ENCODE assay signal across 1 cellular context in the genomic region with DNA sequence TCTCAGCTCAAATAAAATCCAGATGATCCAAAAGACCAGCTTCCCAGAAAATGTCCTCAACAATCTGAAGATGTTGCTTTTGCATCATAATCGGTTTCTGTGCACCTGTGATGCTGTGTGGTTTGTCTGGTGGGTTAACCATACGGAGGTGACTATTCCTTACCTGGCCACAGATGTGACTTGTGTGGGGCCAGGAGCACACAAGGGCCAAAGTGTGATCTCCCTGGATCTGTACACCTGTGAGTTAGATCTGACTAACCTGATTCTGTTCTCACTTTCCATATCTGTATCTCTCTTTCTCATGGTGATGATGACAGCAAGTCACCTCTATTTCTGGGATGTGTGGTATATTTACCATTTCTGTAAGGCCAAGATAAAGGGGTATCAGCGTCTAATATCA.
TF ChIP-seq lines count a peak whose summit lies in the region.

No MANE protein-coding gene starts in this region.

TF ChIP-seq in HepG2, 621 proteins besides CTCF, POLR2A, EP300 and RAD21:
- no peak for TF ChIP-seq ZNF703 (CRISPR knock-in tag; IDR thresholded peaks at IDR 0.05; ENCODE audit: borderline replicate concordance)
- no peak for TF ChIP-seq ZNF44 (CRISPR knock-in tag; IDR thresholded peaks at IDR 0.05)
- no peak for TF ChIP-seq CHD4 (IDR thresholded peaks at IDR 0.05; ENCODE audit: borderline replicate concordance, low read length)
- TF ChIP-seq SMAD3 (CRISPR knock-in tag; IDR thresholded peaks at IDR 0.05) = no peak
- TF ChIP-seq NR2C2 (CRISPR knock-in tag; IDR thresholded peaks at IDR 0.05; ENCODE audit: borderline replicate concordance) = no peak
- TF ChIP-seq, protein P1, sequence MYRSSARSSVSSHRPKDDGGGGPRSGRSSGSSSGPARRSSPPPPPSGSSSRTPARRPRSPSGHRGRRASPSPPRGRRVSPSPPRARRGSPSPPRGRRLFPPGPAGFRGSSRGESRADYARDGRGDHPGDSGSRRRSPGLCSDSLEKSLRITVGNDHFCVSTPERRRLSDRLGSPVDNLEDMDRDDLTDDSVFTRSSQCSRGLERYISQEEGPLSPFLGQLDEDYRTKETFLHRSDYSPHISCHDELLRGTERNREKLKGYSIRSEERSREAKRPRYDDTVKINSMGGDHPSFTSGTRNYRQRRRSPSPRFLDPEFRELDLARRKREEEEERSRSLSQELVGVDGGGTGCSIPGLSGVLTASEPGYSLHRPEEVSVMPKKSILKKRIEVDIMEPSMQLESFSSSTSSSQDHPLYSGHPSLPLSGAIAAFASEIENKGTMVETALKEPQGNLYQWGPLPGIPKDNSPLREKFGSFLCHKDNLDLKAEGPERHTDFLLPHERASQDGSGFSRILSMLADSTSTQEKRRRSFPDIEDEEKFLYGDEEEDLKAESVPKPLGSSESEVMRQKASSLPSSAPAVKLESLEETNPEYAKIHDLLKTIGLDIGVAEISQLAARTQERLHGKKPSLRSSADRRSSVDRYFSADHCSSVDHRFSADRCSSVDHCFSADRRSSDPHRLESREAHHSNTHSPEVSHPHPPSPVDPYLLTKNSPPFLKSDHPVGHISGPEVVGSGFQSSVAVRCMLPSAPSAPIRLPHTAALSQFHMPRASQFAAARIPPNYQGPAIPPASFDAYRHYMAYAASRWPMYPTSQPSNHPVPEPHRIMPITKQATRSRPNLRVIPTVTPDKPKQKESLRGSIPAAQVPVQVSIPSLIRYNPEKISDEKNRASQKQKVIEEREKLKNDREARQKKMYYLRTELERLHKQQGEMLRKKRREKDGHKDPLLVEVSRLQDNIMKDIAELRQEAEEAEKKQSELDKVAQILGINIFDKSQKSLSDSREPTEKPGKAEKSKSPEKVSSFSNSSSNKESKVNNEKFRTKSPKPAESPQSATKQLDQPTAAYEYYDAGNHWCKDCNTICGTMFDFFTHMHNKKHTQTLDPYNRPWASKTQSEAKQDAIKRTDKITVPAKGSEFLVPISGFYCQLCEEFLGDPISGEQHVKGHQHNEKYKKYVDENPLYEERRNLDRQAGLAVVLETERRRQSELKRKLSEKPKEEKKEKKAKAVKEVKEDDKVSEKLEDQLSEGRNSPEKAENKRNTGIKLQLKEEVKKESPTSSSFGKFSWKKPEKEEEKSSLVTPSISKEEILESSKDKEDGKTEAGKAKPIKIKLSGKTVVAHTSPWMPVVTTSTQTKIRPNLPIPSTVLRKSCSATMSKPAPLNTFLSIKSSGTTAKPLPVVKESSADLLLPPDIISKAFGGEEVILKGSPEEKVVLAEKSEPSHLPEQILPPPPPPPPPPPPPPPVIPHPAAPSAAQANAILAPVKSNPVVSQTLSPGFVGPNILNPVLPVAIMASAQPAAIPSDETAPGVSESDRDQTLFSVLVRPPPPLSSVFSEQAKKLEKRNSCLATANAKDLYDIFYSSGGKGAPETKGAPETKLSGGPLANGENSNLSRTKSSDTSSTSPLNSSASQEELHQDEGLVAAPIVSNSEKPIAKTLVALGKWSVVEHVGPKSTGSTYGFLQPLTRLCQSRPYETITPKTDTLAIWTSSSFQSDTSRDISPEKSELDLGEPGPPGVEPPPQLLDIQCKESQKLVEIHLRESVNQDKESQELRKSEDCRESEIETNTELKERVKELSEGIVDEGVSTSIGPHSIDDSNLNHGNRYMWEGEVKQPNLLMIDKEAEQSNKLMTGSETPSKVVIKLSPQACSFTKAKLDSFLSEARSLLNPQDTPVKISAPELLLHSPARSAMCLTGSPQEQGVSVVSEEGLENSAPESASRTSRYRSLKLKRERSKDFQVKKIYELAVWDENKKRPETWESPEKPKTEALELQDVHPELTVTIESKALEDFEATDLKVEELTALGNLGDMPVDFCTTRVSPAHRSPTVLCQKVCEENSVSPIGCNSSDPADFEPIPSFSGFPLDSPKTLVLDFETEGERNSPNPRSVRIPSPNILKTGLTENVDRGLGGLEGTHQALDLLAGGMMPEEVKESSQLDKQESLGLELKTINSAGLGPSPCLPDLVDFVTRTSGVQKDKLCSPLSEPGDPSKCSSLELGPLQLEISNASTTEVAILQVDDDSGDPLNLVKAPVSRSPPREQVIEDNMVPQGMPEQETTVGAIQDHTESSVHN (CRISPR knock-in tag; IDR thresholded peaks at IDR 0.05) = no peak
- TF ChIP-seq ZNF850 (CRISPR knock-in tag; conservative IDR thresholded peaks at IDR 0.05) = no peak
- TF ChIP-seq ZNF441 (CRISPR knock-in tag; IDR thresholded peaks at IDR 0.05; ENCODE audit: borderline replicate concordance) = no peak
- no peak for TF ChIP-seq SOX5 (CRISPR knock-in tag; IDR thresholded peaks at IDR 0.05; ENCODE audit: borderline replicate concordance)
- no peak for TF ChIP-seq ARHGAP35 (CRISPR knock-in tag; IDR thresholded peaks at IDR 0.05; ENCODE audit: borderline replicate concordance)
- no peak for TF ChIP-seq RORA (CRISPR knock-in tag; IDR thresholded peaks at IDR 0.05)
- no peak for TF ChIP-seq RFXANK (CRISPR knock-in tag; IDR thresholded peaks at IDR 0.05)
- TF ChIP-seq, protein P2, sequence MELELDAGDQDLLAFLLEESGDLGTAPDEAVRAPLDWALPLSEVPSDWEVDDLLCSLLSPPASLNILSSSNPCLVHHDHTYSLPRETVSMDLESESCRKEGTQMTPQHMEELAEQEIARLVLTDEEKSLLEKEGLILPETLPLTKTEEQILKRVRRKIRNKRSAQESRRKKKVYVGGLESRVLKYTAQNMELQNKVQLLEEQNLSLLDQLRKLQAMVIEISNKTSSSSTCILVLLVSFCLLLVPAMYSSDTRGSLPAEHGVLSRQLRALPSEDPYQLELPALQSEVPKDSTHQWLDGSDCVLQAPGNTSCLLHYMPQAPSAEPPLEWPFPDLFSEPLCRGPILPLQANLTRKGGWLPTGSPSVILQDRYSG (CRISPR knock-in tag; IDR thresholded peaks at IDR 0.05) = no peak
- TF ChIP-seq, protein P3, sequence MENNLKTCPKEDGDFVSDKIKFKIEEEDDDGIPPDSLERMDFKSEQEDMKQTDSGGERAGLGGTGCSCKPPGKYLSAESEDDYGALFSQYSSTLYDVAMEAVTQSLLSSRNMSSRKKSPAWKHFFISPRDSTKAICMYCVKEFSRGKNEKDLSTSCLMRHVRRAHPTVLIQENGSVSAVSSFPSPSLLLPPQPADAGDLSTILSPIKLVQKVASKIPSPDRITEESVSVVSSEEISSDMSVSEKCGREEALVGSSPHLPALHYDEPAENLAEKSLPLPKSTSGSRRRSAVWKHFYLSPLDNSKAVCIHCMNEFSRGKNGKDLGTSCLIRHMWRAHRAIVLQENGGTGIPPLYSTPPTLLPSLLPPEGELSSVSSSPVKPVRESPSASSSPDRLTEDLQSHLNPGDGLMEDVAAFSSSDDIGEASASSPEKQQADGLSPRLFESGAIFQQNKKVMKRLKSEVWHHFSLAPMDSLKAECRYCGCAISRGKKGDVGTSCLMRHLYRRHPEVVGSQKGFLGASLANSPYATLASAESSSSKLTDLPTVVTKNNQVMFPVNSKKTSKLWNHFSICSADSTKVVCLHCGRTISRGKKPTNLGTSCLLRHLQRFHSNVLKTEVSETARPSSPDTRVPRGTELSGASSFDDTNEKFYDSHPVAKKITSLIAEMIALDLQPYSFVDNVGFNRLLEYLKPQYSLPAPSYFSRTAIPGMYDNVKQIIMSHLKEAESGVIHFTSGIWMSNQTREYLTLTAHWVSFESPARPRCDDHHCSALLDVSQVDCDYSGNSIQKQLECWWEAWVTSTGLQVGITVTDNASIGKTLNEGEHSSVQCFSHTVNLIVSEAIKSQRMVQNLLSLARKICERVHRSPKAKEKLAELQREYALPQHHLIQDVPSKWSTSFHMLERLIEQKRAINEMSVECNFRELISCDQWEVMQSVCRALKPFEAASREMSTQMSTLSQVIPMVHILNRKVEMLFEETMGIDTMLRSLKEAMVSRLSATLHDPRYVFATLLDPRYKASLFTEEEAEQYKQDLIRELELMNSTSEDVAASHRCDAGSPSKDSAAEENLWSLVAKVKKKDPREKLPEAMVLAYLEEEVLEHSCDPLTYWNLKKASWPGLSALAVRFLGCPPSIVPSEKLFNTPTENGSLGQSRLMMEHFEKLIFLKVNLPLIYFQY (CRISPR knock-in tag; IDR thresholded peaks at IDR 0.05; ENCODE audit: borderline replicate concordance) = no peak
- TF ChIP-seq, protein P4, sequence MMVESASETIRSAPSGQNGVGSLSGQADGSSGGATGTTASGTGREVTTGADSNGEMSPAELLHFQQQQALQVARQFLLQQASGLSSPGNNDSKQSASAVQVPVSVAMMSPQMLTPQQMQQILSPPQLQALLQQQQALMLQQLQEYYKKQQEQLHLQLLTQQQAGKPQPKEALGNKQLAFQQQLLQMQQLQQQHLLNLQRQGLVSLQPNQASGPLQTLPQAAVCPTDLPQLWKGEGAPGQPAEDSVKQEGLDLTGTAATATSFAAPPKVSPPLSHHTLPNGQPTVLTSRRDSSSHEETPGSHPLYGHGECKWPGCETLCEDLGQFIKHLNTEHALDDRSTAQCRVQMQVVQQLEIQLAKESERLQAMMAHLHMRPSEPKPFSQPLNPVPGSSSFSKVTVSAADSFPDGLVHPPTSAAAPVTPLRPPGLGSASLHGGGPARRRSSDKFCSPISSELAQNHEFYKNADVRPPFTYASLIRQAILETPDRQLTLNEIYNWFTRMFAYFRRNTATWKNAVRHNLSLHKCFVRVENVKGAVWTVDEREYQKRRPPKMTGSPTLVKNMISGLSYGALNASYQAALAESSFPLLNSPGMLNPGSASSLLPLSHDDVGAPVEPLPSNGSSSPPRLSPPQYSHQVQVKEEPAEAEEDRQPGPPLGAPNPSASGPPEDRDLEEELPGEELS (CRISPR knock-in tag; IDR thresholded peaks at IDR 0.05) = no peak
- TF ChIP-seq, protein P5, sequence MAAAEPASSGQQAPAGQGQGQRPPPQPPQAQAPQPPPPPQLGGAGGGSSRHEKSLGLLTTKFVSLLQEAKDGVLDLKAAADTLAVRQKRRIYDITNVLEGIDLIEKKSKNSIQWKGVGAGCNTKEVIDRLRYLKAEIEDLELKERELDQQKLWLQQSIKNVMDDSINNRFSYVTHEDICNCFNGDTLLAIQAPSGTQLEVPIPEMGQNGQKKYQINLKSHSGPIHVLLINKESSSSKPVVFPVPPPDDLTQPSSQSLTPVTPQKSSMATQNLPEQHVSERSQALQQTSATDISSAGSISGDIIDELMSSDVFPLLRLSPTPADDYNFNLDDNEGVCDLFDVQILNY (CRISPR knock-in tag; conservative IDR thresholded peaks at IDR 0.05) = no peak
